In the genomic region with DNA sequence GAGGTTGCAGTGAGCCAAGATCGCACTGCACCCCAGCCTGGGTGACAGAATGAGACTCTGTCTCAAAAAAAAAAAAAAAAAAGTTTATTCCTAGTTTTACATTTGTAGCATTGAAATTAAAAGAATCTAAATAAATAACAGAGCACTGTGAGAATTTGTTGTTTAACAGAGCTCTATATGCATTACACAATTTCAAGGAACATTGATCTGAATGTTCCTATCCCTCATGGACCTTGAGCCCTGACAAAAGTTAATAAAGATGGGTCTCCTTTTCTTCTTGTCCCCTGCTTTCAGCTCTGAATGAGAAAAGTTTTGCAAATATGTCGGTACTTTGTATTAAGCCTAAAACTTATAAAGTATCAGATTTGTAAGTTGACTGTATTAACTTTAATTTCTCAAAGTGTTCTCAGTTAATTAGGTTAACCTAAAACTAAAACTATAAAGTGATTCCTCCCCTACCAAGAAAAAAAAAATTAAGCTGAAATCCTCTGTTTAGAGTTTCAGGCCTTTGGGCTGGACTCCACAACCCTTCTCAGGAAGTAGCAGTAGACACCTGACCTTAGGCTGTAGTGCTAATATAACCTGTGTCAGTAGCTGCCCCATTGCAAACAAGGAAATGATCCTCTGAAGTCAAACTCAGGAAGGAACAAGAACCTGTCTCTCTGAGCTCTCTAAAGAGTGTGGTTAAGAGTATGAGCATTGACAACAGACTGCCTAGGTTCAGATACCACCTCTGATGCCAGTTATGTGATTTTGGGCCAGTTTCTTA, we compare ENCODE assay signal across 19 cellular contexts.
DNase-seq lines count a peak whose midpoint lies in the region; ATAC-seq, FAIRE-seq and TF ChIP-seq lines count a peak whose summit lies in the region.
"Had no signal": no experiment of that assay in that cellular context is flagged by ENCODE, and none has a peak within 500 bp of the region (broad histone marks: within the 10 kb centered on the region; RNA-seq: fewer than 3 reads in every experiment).

No MANE protein-coding gene starts in this region.

- FAIRE-seq in endothelial cell of umbilical vein (lab: Jason Lieb, UNC) = peak; percentile 21
- FAIRE-seq: G401.6, GM18507, H54 had no signal

- TF ChIP-seq POLR2A in breast epithelium (IDR thresholded peaks at IDR 0.05) (no peak), HCT116 (IDR thresholded peaks at IDR 0.05; ENCODE audit: borderline replicate concordance, extremely low read depth, insufficient read depth, insufficient read length) (no peak), endothelial cell of umbilical vein (IDR thresholded peaks at IDR 0.05; ENCODE audit: low read depth, low read length) (no peak)

- peak; percentile 23 to 47 for DNase-seq in T47D (ENCODE audit: low read depth in 1 of 2, low spot score in 1 of 2)
- no peak for DNase-seq in breast epithelium (ENCODE audit: low spot score in 2 of 2)
- DNase-seq in HCT116 (ENCODE audit: low read depth, low spot score) = no peak
- peak; percentile 48 for DNase-seq in MM.1S
- DNase-seq in endothelial cell of umbilical vein (ENCODE audit: low read depth, low spot score) = no peak
- DNase-seq in NCI-H748 treated with DMSO at 0.1 percent for 48 hours (lab: John Stamatoyannopoulos, UW) = no peak
- DNase-seq in NCI-H2107 (lab: John Stamatoyannopoulos, UW) = no peak
- DNase-seq: 8988T; C1 segment of cervical spinal cord; CD4-positive, CD25-positive, alpha-beta regulatory T cell; CD8-positive, alpha-beta memory T cell; DMS 273 treated with DMSO at 0.1 percent for 48 hours; HCEC 1CT; HFFc6 had no signal

- peaks cover 4% of the 10 kb centered on the region; the same call in 1 of the 2 replicates for H3F3A ChIP-seq in MM.1S (ENCODE audit: insufficient read depth, low read length)

- H3K36me3 ChIP-seq in breast epithelium = no peaks in the 10 kb centered on the region
- no peaks in the 10 kb centered on the region for H3K36me3 ChIP-seq in HCT116 (ENCODE audit: control insufficient read depth in 1 of 2, insufficient read depth in 2 of 2, low read length in 2 of 2)
- no peaks in the 10 kb centered on the region for H3K36me3 ChIP-seq in MM.1S (replicated peaks; ENCODE audit: insufficient read depth, low read length)
- H3K36me3 ChIP-seq in endothelial cell of umbilical vein (ENCODE audit: control insufficient read depth in 2 of 2, extremely low read depth in 1 of 2, insufficient read depth in 2 of 2, low read length in 2 of 2) = no peaks in the 10 kb centered on the region

- H3K4me1 ChIP-seq in breast epithelium = no peaks in the 10 kb centered on the region
- H3K4me1 ChIP-seq in HCT116 (ENCODE audit: control insufficient read depth in 1 of 2, insufficient read depth in 2 of 2, low read length in 2 of 2) = peaks cover 0 to 11% of the 10 kb centered on the region in 2 experiments; a peak in 2 of 4 replicates
- H3K4me1 ChIP-seq in MM.1S (ENCODE audit: low read length) = peaks cover 10% of the 10 kb centered on the region; the same call in 1 of the 2 replicates
- no peaks in the 10 kb centered on the region for H3K4me1 ChIP-seq in endothelial cell of umbilical vein (ENCODE audit: control insufficient read depth, extremely low read depth, insufficient read depth, low read length)

- no peaks in the 10 kb centered on the region for H3K27me3 ChIP-seq in breast epithelium
- H3K27me3 ChIP-seq in HCT116 (ENCODE audit: insufficient read depth, low read length) = no peaks in the 10 kb centered on the region
- no peaks in the 10 kb centered on the region for H3K27me3 ChIP-seq in MM.1S (replicated peaks; ENCODE audit: insufficient read depth, low read length)
- H3K27me3 ChIP-seq in endothelial cell of umbilical vein (ENCODE audit: control insufficient read depth in 2 of 2, insufficient read depth in 2 of 2, low read length in 2 of 2) = no peaks in the 10 kb centered on the region

- H3K9ac ChIP-seq in HCT116 (ENCODE audit: low read length) = no peak overlapping the region
- H3K9ac ChIP-seq in MM.1S (ENCODE audit: low read length) = no peak overlapping the region
- no peak overlapping the region for H3K9ac ChIP-seq in endothelial cell of umbilical vein (replicated peaks; ENCODE audit: extremely low read depth, insufficient read depth, low read length)

- dilution Hi-C loops in endothelial cell of umbilical vein (cut with MboI; ENCODE audit: extremely low pct_ligation_motif_present, low sequenced_read_pairs) = no loop called here

- H3K79me2 ChIP-seq in HCT116 (ENCODE audit: insufficient read depth, low read length) (no peaks in the 10 kb centered on the region), MM.1S (ENCODE audit: low read length) (no peaks in the 10 kb centered on the region), endothelial cell of umbilical vein (ENCODE audit: control insufficient read depth, insufficient read depth, low read length) (no peaks in the 10 kb centered on the region)

- H3K9me3 ChIP-seq in breast epithelium (peaks cover 0 to 10% of the 10 kb centered on the region in 2 donors), HCT116 (ENCODE audit: control insufficient read depth in 1 of 2, insufficient read depth in 1 of 2, low read depth in 1 of 2, low read length in 2 of 2) (no peaks in the 10 kb centered on the region), MM.1S (replicated peaks; ENCODE audit: insufficient read depth, low read length) (no peaks in the 10 kb centered on the region), endothelial cell of umbilical vein (replicated peaks; ENCODE audit: control insufficient read depth, insufficient read depth, low read length) (no peaks in the 10 kb centered on the region)

- BruUV-seq in HCT116 (replicated peaks; lab: Mats Ljungman, UMichigan) (no TSS peak), endothelial cell of umbilical vein (replicated peaks; lab: Mats Ljungman, UMichigan) (no TSS peak)

- ATAC-seq in HCT116 = peak; percentile 15; the same call in 1 of the 2 replicates
- no peak for ATAC-seq in HG03460 (IDR thresholded peaks at IDR 0.05; ENCODE audit: unreplicated experiment)
- ATAC-seq: GM23338 had no signal

- no peak for TF ChIP-seq RAD21 in HCT116 (IDR thresholded peaks at IDR 0.05; ENCODE audit: low read depth)

- in situ Hi-C loops in T47D (cut with HindIII; ENCODE audit: low pct_unique_long_range_greater_than_20kb, low sequenced_read_pairs) = no loop called here

- H2AFZ ChIP-seq in HCT116 (ENCODE audit: low read depth, low read length, poor library complexity, severe bottlenecking) (no peak overlapping the region), MM.1S (ENCODE audit: low read length) (peak overlapping the region; percentile 77), endothelial cell of umbilical vein (ENCODE audit: low read depth, low read length) (no peak overlapping the region)
- H2AFZ ChIP-seq: GM23338 had no signal

- H3K4me3 ChIP-seq in breast epithelium (no peak overlapping the region), HCT116 (replicated peaks in 1 of 2; ENCODE audit: low read depth in 1 of 2, low read length in 2 of 2) (no peak overlapping the region), MM.1S (ENCODE audit: low read length) (no peak overlapping the region), endothelial cell of umbilical vein (replicated peaks in 1 of 3; ENCODE audit: insufficient read depth in 1 of 3, low read depth in 1 of 3, low read length in 3 of 3) (no peak overlapping the region)
- H3K4me3 ChIP-seq: GM23338 had no signal

- POLR2A ChIA-PET in HCT116 (lab: Charles Lee) = no interaction called here
- POLR2A ChIA-PET in endothelial cell of umbilical vein (lab: Charles Lee) = no interaction called here

- no peaks in the 10 kb centered on the region for H3K9me1 ChIP-seq in endothelial cell of umbilical vein (replicated peaks; ENCODE audit: control insufficient read depth, extremely low read depth, insufficient read depth, low read length)

- H3K9me2 ChIP-seq in HCT116 (ENCODE audit: insufficient read depth) (no peaks in the 10 kb centered on the region), MM.1S (replicated peaks; ENCODE audit: insufficient read depth, low read length) (no peaks in the 10 kb centered on the region)

- RAD21 ChIA-PET in HCT116 (lab: Charles Lee; ENCODE audit: low non-redundant PET in 1 of 2, low total read pairs in 2 of 2, uncharacterized antibody in 2 of 2, unreplicated experiment in 2 of 2) = no interaction called here

- H3K4me2 ChIP-seq in HCT116 (ENCODE audit: low read length) (no peak overlapping the region), MM.1S (ENCODE audit: low read depth, low read length) (peak overlapping the region; percentile 37; the same call in 1 of the 2 replicates), endothelial cell of umbilical vein (ENCODE audit: insufficient read depth, low read length) (no peak overlapping the region)
- H3K4me2 ChIP-seq: GM23338 had no signal

- intact Hi-C loops in breast epithelium (cut with DNase I; ENCODE audit: low total_unique reads) = no loop called here
- intact Hi-C loops in HCT116 (cut with micrococcal nuclease) = no loop called here
- intact Hi-C loops in endothelial cell of umbilical vein (cut with micrococcal nuclease) = no loop called here

- H3K27ac ChIP-seq in breast epithelium = peak overlapping the region in 1 of 2 donors; percentile 43
- no peak overlapping the region for H3K27ac ChIP-seq in HCT116 (ENCODE audit: low read depth, low read length)
- peak overlapping the region; percentile 68; the same call in 1 of the 2 replicates for H3K27ac ChIP-seq in MM.1S (ENCODE audit: low read length)
- no peak overlapping the region for H3K27ac ChIP-seq in endothelial cell of umbilical vein (ENCODE audit: insufficient read depth, low read depth, low read length)

- no peaks in the 10 kb centered on the region for H4K20me1 ChIP-seq in HCT116 (ENCODE audit: insufficient read depth)
- H4K20me1 ChIP-seq in MM.1S (ENCODE audit: insufficient read depth, low read length) = no peaks in the 10 kb centered on the region
- H4K20me1 ChIP-seq in endothelial cell of umbilical vein (replicated peaks; ENCODE audit: control insufficient read depth, extremely low read depth, insufficient read depth, low read length) = no peaks in the 10 kb centered on the region

- TF ChIP-seq CTCF in breast epithelium (IDR thresholded peaks at IDR 0.05) (no peak), HCT116 (IDR thresholded peaks at IDR 0.05 in 2 of 3, conservative IDR thresholded peaks at IDR 0.05 in 1 of 3; ENCODE audit: borderline replicate concordance in 1 of 3, insufficient read depth in 1 of 3, low read depth in 2 of 3, low read length in 2 of 3) (no peak), MM.1S (IDR thresholded peaks at IDR 0.05; ENCODE audit: low read length) (no peak), endothelial cell of umbilical vein (IDR thresholded peaks at IDR 0.05; ENCODE audit: extremely low read depth in 1 of 2, insufficient read depth in 1 of 2, low read depth in 1 of 2, low read length in 2 of 2) (no peak)

- CTCF ChIA-PET in HCT116 (lab: Charles Lee) = no interaction called here
- CTCF ChIA-PET in endothelial cell of umbilical vein (lab: Charles Lee) = no interaction called here

TF ChIP-seq in HCT116, 20 proteins besides CTCF, POLR2A, EP300 and RAD21 (continues in another document):
- TF ChIP-seq CBX3 (IDR thresholded peaks at IDR 0.05; ENCODE audit: low read depth) = no peak
- no peak for TF ChIP-seq YY1 (IDR thresholded peaks at IDR 0.05; ENCODE audit: extremely low read depth, insufficient replicate concordance, low read depth, low read length)

TF ChIP-seq in endothelial cell of umbilical vein, 7 proteins besides CTCF, POLR2A, EP300 and RAD21 (continues in another document):
- TF ChIP-seq, protein P1, sequence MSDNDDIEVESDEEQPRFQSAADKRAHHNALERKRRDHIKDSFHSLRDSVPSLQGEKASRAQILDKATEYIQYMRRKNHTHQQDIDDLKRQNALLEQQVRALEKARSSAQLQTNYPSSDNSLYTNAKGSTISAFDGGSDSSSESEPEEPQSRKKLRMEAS (IDR thresholded peaks at IDR 0.05; ENCODE audit: insufficient read depth, insufficient read length) = no peak

Comparison
In these comparisons a context has a peak if more than half of its experiments do, and no peak if none do; other contexts are left out.
1. DNase-seq: peak in T47D (2 of 2) and MM.1S (single experiment); none in breast epithelium (0 of 2), HCT116 (single experiment), endothelial cell of umbilical vein (single experiment), NCI-H748 treated with DMSO at 0.1 percent for 48 hours (single experiment) and NCI-H2107 (single experiment).